Comparison of ENCODE assay signal across 19 cellular contexts in genomic region chr12:51357374-51358047, GRCh38. TPM values are rescaled to one million over a fixed set of nuclear protein-coding genes. Genes with fewer than 3 reads are reported as not detected.
DNase-seq lines count a peak whose midpoint lies in the region; ATAC-seq and TF ChIP-seq lines count a peak whose summit lies in the region.
"Had no signal": no experiment of that assay in that cellular context is flagged by ENCODE, and none has a peak within 500 bp of the region (broad histone marks: within the 10 kb centered on the region; RNA-seq: fewer than 3 reads in every experiment).

No MANE protein-coding gene starts in this region.

- peaks cover 53% of the 10 kb centered on the region for H3K4me1 ChIP-seq in OCI-LY3 (ENCODE audit: low read length)
- H3K4me1 ChIP-seq: testis had no signal

- intact Hi-C loops in activated naive CD4-positive, alpha-beta T cell treated with anti-CD3 and anti-CD28 coated beads for 36 hours (cut with micrococcal nuclease) = loop anchor here (1.0 kb wide), 1 partner anchor 12 kb away; no protein-coding TSS in a partner anchor

- H3K27me3 Mint-ChIP-seq in activated naive CD4-positive, alpha-beta T cell treated with anti-CD3 and anti-CD28 coated beads for 36 hours (ENCODE audit: low read depth) = no peaks in the 10 kb centered on the region
- H3K27me3 Mint-ChIP-seq in nephron progenitor cell (ENCODE audit: low read depth, poor library complexity) = peaks cover 8% of the 10 kb centered on the region

- DNase-seq in activated naive CD4-positive, alpha-beta T cell treated with anti-CD3 and anti-CD28 coated beads for 36 hours = peak; percentile 74
- DNase-seq in activated naive CD4-positive, alpha-beta T cell (lab: John Stamatoyannopoulos, UW) = no peak
- DNase-seq in stimulated activated effector memory CD8-positive, alpha-beta T cell treated with anti-CD3 and anti-CD28 coated beads, Interleukin-12 subunit alpha, Interleukin-12 subunit beta, amount 100 ng/mL, for 72 hours (ENCODE audit: low spot score in 2 of 2) = no peak
- DNase-seq in glomerular visceral epithelial cell (ENCODE audit: extremely low spot score) = no peak
- DNase-seq in nephron progenitor cell = no peak
- DNase-seq: glutamatergic neuron, Karpas-422, OCI-M1, testis had no signal

- CTCF ChIA-PET in activated naive CD4-positive, alpha-beta T cell treated with anti-CD3 and anti-CD28 coated beads for 36 hours (lab: Charles Lee) = interaction anchor here (1.1 kb wide), 1 partner anchor 9 kb away, joined by 3 read pairs; no protein-coding TSS in a partner anchor

- H3K9me3 ChIP-seq in OCI-LY3 (ENCODE audit: insufficient read depth, low read length) = no peaks in the 10 kb centered on the region
- H3K9me3 ChIP-seq: testis had no signal

- peaks cover 15% of the 10 kb centered on the region for H3K4me1 Mint-ChIP-seq in activated naive CD4-positive, alpha-beta T cell treated with anti-CD3 and anti-CD28 coated beads for 36 hours (ENCODE audit: low read depth)
- H3K4me1 Mint-ChIP-seq in stimulated activated effector memory CD8-positive, alpha-beta T cell treated with anti-CD3 and anti-CD28 coated beads, Interleukin-12 subunit alpha, Interleukin-12 subunit beta, amount 100 ng/mL, for 72 hours = no peaks in the 10 kb centered on the region
- peaks cover 27% of the 10 kb centered on the region for H3K4me1 Mint-ChIP-seq in nephron progenitor cell
- H3K4me1 Mint-ChIP-seq: WTC11 had no signal

- peak overlapping the region; percentile 34; the same call in 1 of the 2 replicates for H3K4me3 ChIP-seq in OCI-LY3 (ENCODE audit: low read length)
- H3K4me3 ChIP-seq: skin epidermis, testis had no signal

- no peak for TF ChIP-seq CTCF in OCI-LY3 (IDR thresholded peaks at IDR 0.05; ENCODE audit: low read depth, low read length)
- no peak for TF ChIP-seq CTCF in nephron progenitor cell (IDR thresholded peaks at IDR 0.05)

- no peak overlapping the region for H2AFZ ChIP-seq in OCI-LY3 (ENCODE audit: low read depth, low read length)

- peak overlapping the region; percentile 61 for H3K9ac ChIP-seq in OCI-LY3 (ENCODE audit: low read length)

- peaks cover 70% of the 10 kb centered on the region for H3K36me3 ChIP-seq in OCI-LY3 (replicated peaks; ENCODE audit: low read depth, low read length)

- no peak overlapping the region for H3K4me3 Mint-ChIP-seq in activated naive CD4-positive, alpha-beta T cell treated with anti-CD3 and anti-CD28 coated beads for 36 hours
- H3K4me3 Mint-ChIP-seq in stimulated activated effector memory CD8-positive, alpha-beta T cell treated with anti-CD3 and anti-CD28 coated beads, Interleukin-12 subunit alpha, Interleukin-12 subunit beta, amount 100 ng/mL, for 72 hours = no peak overlapping the region
- no peak overlapping the region for H3K4me3 Mint-ChIP-seq in nephron progenitor cell
- H3K4me3 Mint-ChIP-seq: WTC11 had no signal

- peaks cover 17% of the 10 kb centered on the region for H3K36me3 Mint-ChIP-seq in activated naive CD4-positive, alpha-beta T cell treated with anti-CD3 and anti-CD28 coated beads for 36 hours (ENCODE audit: low read depth)
- H3K36me3 Mint-ChIP-seq in stimulated activated effector memory CD8-positive, alpha-beta T cell treated with anti-CD3 and anti-CD28 coated beads, Interleukin-12 subunit alpha, Interleukin-12 subunit beta, amount 100 ng/mL, for 72 hours = peaks cover 46% of the 10 kb centered on the region
- no peaks in the 10 kb centered on the region for H3K36me3 Mint-ChIP-seq in nephron progenitor cell (ENCODE audit: low read depth)

- peak overlapping the region; percentile 70 for H3K4me2 ChIP-seq in OCI-LY3 (ENCODE audit: low read length)

- peak overlapping the region; percentile 41 for H3K27ac Mint-ChIP-seq in activated naive CD4-positive, alpha-beta T cell treated with anti-CD3 and anti-CD28 coated beads for 36 hours
- H3K27ac Mint-ChIP-seq in stimulated activated effector memory CD8-positive, alpha-beta T cell treated with anti-CD3 and anti-CD28 coated beads, Interleukin-12 subunit alpha, Interleukin-12 subunit beta, amount 100 ng/mL, for 72 hours = no peak overlapping the region
- no peak overlapping the region for H3K27ac Mint-ChIP-seq in nephron progenitor cell
- H3K27ac Mint-ChIP-seq: WTC11 had no signal

- H4K20me1 ChIP-seq in OCI-LY3 (ENCODE audit: insufficient read depth, low read length) = no peaks in the 10 kb centered on the region

- H3K9me3 Mint-ChIP-seq in activated naive CD4-positive, alpha-beta T cell treated with anti-CD3 and anti-CD28 coated beads for 36 hours = peaks cover 3% of the 10 kb centered on the region
- H3K9me3 Mint-ChIP-seq in stimulated activated effector memory CD8-positive, alpha-beta T cell treated with anti-CD3 and anti-CD28 coated beads, Interleukin-12 subunit alpha, Interleukin-12 subunit beta, amount 100 ng/mL, for 72 hours = no peaks in the 10 kb centered on the region
- no peaks in the 10 kb centered on the region for H3K9me3 Mint-ChIP-seq in nephron progenitor cell
- H3K9me3 Mint-ChIP-seq: WTC11 had no signal

- peak overlapping the region; percentile 94 for H3K27ac ChIP-seq in OCI-LY3 (ENCODE audit: low read length)
- H3K27ac ChIP-seq: epithelial cell of prostate, skin epidermis, testis had no signal

- no peaks in the 10 kb centered on the region for H3K79me2 ChIP-seq in OCI-LY3 (ENCODE audit: low read length)

- ATAC-seq in GM21447 (IDR thresholded peaks at IDR 0.05; ENCODE audit: unreplicated experiment) (peak; percentile 55), GM19328 (IDR thresholded peaks at IDR 0.05; ENCODE audit: unreplicated experiment) (no peak)
- peak; percentile 44 for ATAC-seq in stimulated activated effector memory CD8-positive, alpha-beta T cell treated with anti-CD3 and anti-CD28 coated beads, Interleukin-12 subunit alpha, Interleukin-12 subunit beta, amount 100 ng/mL, for 72 hours
- ATAC-seq: WTC11 had no signal

- no peaks in the 10 kb centered on the region for H3K27me3 ChIP-seq in OCI-LY3 (ENCODE audit: low read depth, low read length)
- H3K27me3 ChIP-seq: testis had no signal

RNA-seq across cellular contexts. Expression of gene CELA1, which starts 11.0 kb away (rescaled TPM):
- total RNA-seq in activated naive CD4-positive, alpha-beta T cell treated with anti-CD3 and anti-CD28 coated beads for 36 hours = under 1 TPM in 1 of 2 experiments, not detected in 1; 0.29 TPM
- total RNA-seq: chondrocyte, mesenteric fat pad, NCI-H460, osteocyte, WTC11 had no signal

RNA-seq across cellular contexts. Expression of gene BIN2, which starts 33.5 kb away (rescaled TPM):
- 10 to 100 TPM; 32.9 to 33.8 TPM for total RNA-seq in activated naive CD4-positive, alpha-beta T cell treated with anti-CD3 and anti-CD28 coated beads for 36 hours
- total RNA-seq: chondrocyte, NCI-H460, osteocyte had no signal

RNA-seq across cellular contexts. Expression of gene GALNT6, which starts 33.7 kb away (rescaled TPM):
- total RNA-seq in activated naive CD4-positive, alpha-beta T cell treated with anti-CD3 and anti-CD28 coated beads for 36 hours = 1 to 10 TPM; 5.1 to 5.4 TPM
- total RNA-seq: NCI-H460 had no signal
